8 cellular contexts compared by ENCODE assay signal in the genomic region with DNA sequence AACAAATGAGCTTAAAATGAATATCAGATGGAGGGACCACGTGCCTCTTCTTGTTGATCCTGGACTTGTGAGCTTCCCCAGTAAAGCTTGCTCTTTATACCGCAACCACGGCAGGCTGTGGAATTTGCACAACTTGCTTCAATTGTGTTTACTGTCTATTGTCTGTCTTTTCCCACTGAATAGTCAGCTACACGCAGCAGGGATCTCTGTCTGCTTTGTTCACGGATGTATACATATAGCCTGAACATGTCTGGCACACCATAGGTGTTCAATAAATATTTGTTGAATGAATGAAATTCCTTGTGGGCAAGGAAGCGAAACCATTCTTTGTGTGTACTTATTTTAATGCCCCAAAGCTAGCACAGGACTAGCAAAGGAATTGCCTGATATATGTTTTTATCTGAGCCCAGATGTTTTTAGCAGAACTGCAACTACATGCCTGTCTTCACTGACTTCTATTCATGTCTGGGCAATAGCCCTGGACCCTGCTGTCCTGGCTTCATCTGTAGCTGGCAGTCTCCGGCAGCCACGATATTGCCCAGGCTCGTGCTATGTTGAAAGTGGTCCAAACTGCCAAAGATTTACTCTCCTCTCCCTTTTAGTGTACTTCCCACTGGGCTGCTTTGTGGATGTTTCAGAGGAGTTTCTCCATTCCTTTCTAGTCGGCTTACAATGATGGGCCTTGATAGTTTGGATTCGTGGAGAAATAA. TPM values are rescaled to one million over a fixed set of nuclear protein-coding genes. Genes with fewer than 3 reads are reported as not detected.
A peak's percentile ranks its signal among the peaks of the same experiment; 100 is the strongest.
DNase-seq lines count a peak whose midpoint lies in the region; ATAC-seq, FAIRE-seq and TF ChIP-seq lines count a peak whose summit lies in the region.

No MANE protein-coding gene starts in this region.

- intact Hi-C loops in HepG2 (cut with micrococcal nuclease; ENCODE audit: unreplicated experiment) (no loop called here), right lobe of liver (cut with DNase I) (no loop called here)

- H3K4me3 ChIP-seq in HepG2 (replicated peaks in 1 of 3; ENCODE audit: insufficient read depth in 1 of 3, low read depth in 2 of 3, low read length in 3 of 3), result peak overlapping the region in 2 of 3 experiments; percentile 21 to 53; a peak in 3 of 6 replicates
- H3K4me3 ChIP-seq in right lobe of liver, result no peak overlapping the region
- peak overlapping the region; percentile 60 for H3K4me3 ChIP-seq in adipocyte (ENCODE audit: low read length)

- peak; percentile 60 for FAIRE-seq in HepG2 (lab: Jason Lieb, UNC)

- H3K27ac ChIP-seq in HepG2 (ENCODE audit: extremely low read length, insufficient read depth, low read length) (peak overlapping the region; percentile 23), right lobe of liver (no peak overlapping the region)

- CTCF ChIA-PET in HepG2 (lab: Yijun Ruan, JAX; ENCODE audit: low intra/inter-chr PET ratio, low total read pairs), result no interaction called here

- no peak for TF ChIP-seq RAD21 in HepG2 (CRISPR knock-in tag; IDR thresholded peaks at IDR 0.05)

- H3K36me3 ChIP-seq in HepG2 (replicated peaks in 1 of 2; ENCODE audit: control insufficient read depth in 1 of 2, insufficient read depth in 2 of 2, low read length in 2 of 2), result no peaks in the 10 kb centered on the region
- H3K36me3 ChIP-seq in right lobe of liver, result no peaks in the 10 kb centered on the region
- no peaks in the 10 kb centered on the region for H3K36me3 ChIP-seq in adipocyte (ENCODE audit: control insufficient read depth, insufficient read depth, low read length, severe bottlenecking)

- peak overlapping the region; percentile 68 for H3K4me2 ChIP-seq in HepG2 (ENCODE audit: low read depth, low read length)

- no TSS peak for BruUV-seq in HepG2 (replicated peaks; lab: Mats Ljungman, UMichigan)

- no peaks in the 10 kb centered on the region for H3K79me2 ChIP-seq in HepG2 (ENCODE audit: insufficient read depth, low read length)

- H3K4me1 ChIP-seq in HepG2 (ENCODE audit: insufficient read depth, low read length) (peaks cover 58% of the 10 kb centered on the region), right lobe of liver (peaks cover 0 to 8% (median 0%) of the 10 kb centered on the region in 4 donors), adipocyte (ENCODE audit: control insufficient read depth, insufficient read depth, low read length) (peaks cover 32% of the 10 kb centered on the region)

- TF ChIP-seq POLR2A in HepG2 (IDR thresholded peaks at IDR 0.05; ENCODE audit: insufficient read depth in 1 of 2, low read depth in 2 of 2, low read length in 2 of 2), result no peak
- no peak for TF ChIP-seq POLR2A in right lobe of liver (IDR thresholded peaks at IDR 0.05)

- TF ChIP-seq CTCF in HepG2 (CRISPR knock-in tag; IDR thresholded peaks at IDR 0.05), result no peak
- TF ChIP-seq CTCF in right lobe of liver (IDR thresholded peaks at IDR 0.05), result no peak

- peak; percentile 74 for DNase-seq in HepG2 (ENCODE audit: low spot score)
- no peak for DNase-seq in right lobe of liver
- peak; percentile 70 for DNase-seq in adipocyte (ENCODE audit: low read depth)
- peak; percentile 13 for DNase-seq in iPS-NIHi11 (ENCODE audit: low spot score)
- DNase-seq in cerebellar cortex (ENCODE audit: low spot score), result no peak
- DNase-seq in SIG-M5 (lab: John Stamatoyannopoulos, UW), result no peak

- in situ Hi-C loops in HepG2 (cut with HindIII; ENCODE audit: extremely low pct_ligation_motif_present, low pct_unique_long_range_greater_than_20kb), result no loop called here

- H2AFZ ChIP-seq in HepG2 (ENCODE audit: low read length), result peak overlapping the region; percentile 81

- no peaks in the 10 kb centered on the region for H3K9me3 ChIP-seq in HepG2 (ENCODE audit: low read length)
- H3K9me3 ChIP-seq in right lobe of liver, result no peaks in the 10 kb centered on the region
- no peaks in the 10 kb centered on the region for H3K9me3 ChIP-seq in adipocyte (ENCODE audit: control insufficient read depth, low read length)

- ATAC-seq in HepG2, result peak; percentile 46
- ATAC-seq in right lobe of liver, result no peak
- ATAC-seq in HG03520 (IDR thresholded peaks at IDR 0.05; ENCODE audit: unreplicated experiment), result no peak
- ATAC-seq in HG03460 (IDR thresholded peaks at IDR 0.05; ENCODE audit: unreplicated experiment), result no peak

- POLR2A ChIA-PET in HepG2 (lab: Yijun Ruan, JAX), result interaction anchor here (0.8 to 4.9 kb wide), 4 partner anchors 9 to 44 kb away, joined by 3 to 64 read pairs (median 3); partner anchors contain the start of gene IFRD1

- TF ChIP-seq EP300 in HepG2 (IDR thresholded peaks at IDR 0.05; ENCODE audit: low read depth in 2 of 2, low read length in 2 of 2), result 0 out of 4 replicates have a peak, but pooled peaks of 1 of the 2 experiments have one; percentile 13
- no peak for TF ChIP-seq EP300 in HepG2 (CRISPR knock-in tag; IDR thresholded peaks at IDR 0.05; ENCODE audit: borderline replicate concordance)

- H3K9ac ChIP-seq in HepG2 (ENCODE audit: insufficient read depth, low read depth, low read length) (peak overlapping the region; percentile 33; the same call in 1 of the 2 replicates), adipocyte (ENCODE audit: low read length) (peak overlapping the region; percentile 63)

- WGBS in HepG2 (ENCODE audit: low lambda C conversion rate), result 31% methylated on average over 11 of the region's 11 CpGs
- 67% methylated on average over 10 of the region's 11 CpGs for WGBS in right lobe of liver (ENCODE audit: insufficient coverage, low coverage, low lambda C conversion rate, missing lambda C conversion rate)

- no peaks in the 10 kb centered on the region for H4K20me1 ChIP-seq in HepG2 (ENCODE audit: insufficient read depth, low read length)

- H3K27me3 ChIP-seq in HepG2 (ENCODE audit: control insufficient read depth in 1 of 2, insufficient read depth in 2 of 2, low read length in 2 of 2) (no peaks in the 10 kb centered on the region), right lobe of liver (no peaks in the 10 kb centered on the region), adipocyte (replicated peaks; ENCODE audit: control insufficient read depth, insufficient read depth, low read length) (no peaks in the 10 kb centered on the region)

TF ChIP-seq in HepG2, 621 proteins besides CTCF, POLR2A, EP300 and RAD21 (continues in another document):
- peak; percentile 28; the same call in 1 of the 2 replicates for TF ChIP-seq USF2 (IDR thresholded peaks at IDR 0.05; ENCODE audit: low read depth, low read length)
- TF ChIP-seq USF2 (CRISPR knock-in tag; IDR thresholded peaks at IDR 0.05; ENCODE audit: borderline replicate concordance), result 0 out of 2 replicates have a peak, but pooled peaks have one; percentile 29
- TF ChIP-seq ARNTL (CRISPR knock-in tag; IDR thresholded peaks at IDR 0.05), result 0 out of 2 replicates have a peak, but pooled peaks have one; percentile 29
- TF ChIP-seq E2F1 (CRISPR knock-in tag; IDR thresholded peaks at IDR 0.05), result no peak
- peak; percentile 81 for TF ChIP-seq SOX13 (IDR thresholded peaks at IDR 0.05)
- TF ChIP-seq SOX13 (CRISPR knock-in tag; conservative IDR thresholded peaks at IDR 0.05 in 1 of 2, IDR thresholded peaks at IDR 0.05 in 1 of 2), result peak in 1 of 2 experiments; percentile 94; a peak in 2 of 4 replicates

RNA-seq across cellular contexts. Expression of gene IFRD1, which starts 29.9 kb away (rescaled TPM):
- total RNA-seq in HepG2 (2016; rRNA removed; fragmentation: Illumina TruSeq; extraction: Trizol) (55.0 and 55.5 TPM in 2 replicates), right lobe of liver (10 to 100 TPM; 19.0 to 34.7 (median 28.2) TPM)
- 9.5 and 10.7 TPM in 2 replicates for total RNA-seq in HepG2 (2016; cell fraction: cytosol; rRNA removed; fragmentation: Illumina TruSeq; extraction: Trizol; ENCODE audit: low read depth)
- total RNA-seq in HepG2 (2016; cell fraction: insoluble cytoplasmic fraction; rRNA removed; fragmentation: Illumina TruSeq; extraction: Trizol), result 56.9 and 60.9 TPM in 2 replicates
- total RNA-seq in HepG2 (2016; cell fraction: membrane; rRNA removed; fragmentation: Illumina TruSeq; extraction: Trizol), result 23.2 and 23.9 TPM in 2 replicates
- 81.6 and 82.4 TPM in 2 replicates for total RNA-seq in HepG2 (2016; cell fraction: nucleus; rRNA removed; fragmentation: Illumina TruSeq; extraction: Trizol)
- polyA plus RNA-seq in HepG2 (2011; rRNA removed), result 45.9 and 50.9 TPM in 2 replicates
- polyA plus RNA-seq in HepG2 (2011; cell fraction: cytosol; rRNA removed), result 18.4 and 29.0 TPM in 2 replicates
- 34.1 and 35.0 TPM in 2 replicates for polyA plus RNA-seq in HepG2 (2011; cell fraction: nucleus; rRNA removed)
- 40.2 and 62.6 TPM in 2 replicates for polyA plus RNA-seq in HepG2 (2012)
- polyA plus RNA-seq in HepG2 (2016; cell fraction: cytosol; fragmentation: Illumina TruSeq; extraction: Trizol; ENCODE audit: low read depth), result 5.7 and 6.2 TPM in 2 replicates
- polyA plus RNA-seq in HepG2 (2016; cell fraction: insoluble cytoplasmic fraction; fragmentation: Illumina TruSeq; extraction: Trizol; ENCODE audit: low read depth), result 46.7 and 52.1 TPM in 2 replicates
- polyA plus RNA-seq in HepG2 (2016; cell fraction: membrane; fragmentation: Illumina TruSeq; extraction: Trizol; ENCODE audit: low read depth), result 11.7 and 12.5 TPM in 2 replicates
- 75.5 and 78.6 TPM in 2 replicates for polyA plus RNA-seq in HepG2 (2016; cell fraction: nucleus; fragmentation: Illumina TruSeq; extraction: Trizol; ENCODE audit: insufficient read depth, low read depth)
- polyA minus RNA-seq in HepG2 (2011; rRNA and poly(A)+ RNA removed; ENCODE audit: low replicate concordance), result 25.6 and 26.3 TPM in 2 replicates
- polyA minus RNA-seq in HepG2 (2011; cell fraction: cytosol; rRNA and poly(A)+ RNA removed), result 18.1 and 20.8 TPM in 2 replicates
- polyA minus RNA-seq in HepG2 (2011; cell fraction: nucleus; rRNA and poly(A)+ RNA removed), result 140 and 146 TPM in 2 replicates

Comparison
In these comparisons a context has a peak if more than half of its experiments do, and no peak if none do; other contexts are left out.
1. DNase-seq: peak in HepG2 (single experiment), adipocyte (single experiment) and iPS-NIHi11 (single experiment); none in right lobe of liver (0 of 3), cerebellar cortex (single experiment) and SIG-M5 (single experiment).
2. H3K4me3 ChIP-seq: peak in HepG2 (2 of 3) and adipocyte (single experiment); none in right lobe of liver (0 of 3).